Comparison of ENCODE assay signal across 9 cellular contexts in the genomic region with DNA sequence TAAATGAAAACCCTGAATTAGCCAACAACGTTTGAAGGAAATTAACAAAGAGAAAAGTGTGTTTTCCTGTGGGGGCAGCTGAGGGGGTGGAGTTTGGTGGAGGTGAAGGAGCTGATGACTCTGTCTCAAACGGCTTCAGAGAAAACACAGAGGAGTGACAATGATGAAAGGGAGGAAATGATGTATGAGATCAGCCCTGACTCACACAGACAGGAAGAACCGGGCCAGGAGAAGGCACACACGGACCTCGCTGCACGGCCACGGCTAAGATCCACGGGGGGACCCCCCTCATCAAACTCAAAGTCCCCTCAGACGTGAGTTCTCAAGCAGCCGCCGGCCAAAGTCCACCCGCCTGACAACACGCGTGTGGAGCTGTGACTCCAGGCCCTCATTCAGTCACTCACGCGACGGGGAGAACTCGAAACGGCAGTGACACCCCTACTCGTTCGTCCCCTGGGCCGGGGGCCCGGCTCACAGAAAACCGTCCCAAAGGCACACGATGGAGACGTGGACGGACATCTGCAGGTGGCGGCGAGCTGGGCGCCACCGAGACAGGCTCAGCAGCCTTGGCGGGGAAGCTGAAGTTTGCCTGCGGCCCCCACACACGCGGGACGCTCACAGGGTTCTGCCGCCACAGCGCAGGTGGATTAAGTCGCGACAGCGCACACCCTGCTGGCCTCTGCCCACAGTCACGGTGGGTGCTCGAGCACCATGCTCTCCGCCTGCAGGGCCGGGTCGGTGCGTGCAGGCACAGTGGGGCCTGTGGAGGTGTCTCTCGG. TPM values are rescaled to one million over a fixed set of nuclear protein-coding genes. Genes with fewer than 3 reads are reported as not detected.
DNase-seq lines count a peak whose midpoint lies in the region; ATAC-seq, FAIRE-seq and TF ChIP-seq lines count a peak whose summit lies in the region.
"Had no signal": no experiment of that assay in that cellular context is flagged by ENCODE, and none has a peak within 500 bp of the region (broad histone marks: within the 10 kb centered on the region; RNA-seq: fewer than 3 reads in every experiment).

No MANE protein-coding gene starts in this region.

- H3K27ac ChIP-seq in A549 (peak overlapping the region in 1 of 2 experiments; percentile 49; a peak in 1 of 6 replicates), right lobe of liver (no peak overlapping the region), ascending aorta (no peak overlapping the region)
- H3K27ac ChIP-seq: C4-2B had no signal

- ATAC-seq in A549: peak; percentile 54 to 65; a peak in 3 of 6 replicates
- ATAC-seq in right lobe of liver: peak in 3 of 4 donors; percentile 31 to 61 (median 36)

- intact Hi-C loops in right lobe of liver (cut with DNase I) (no loop called here), ascending aorta (cut with DNase I) (no loop called here)

- no peak overlapping the region for H3K4me2 ChIP-seq in A549

- H3K36me3 ChIP-seq in right lobe of liver (no peaks in the 10 kb centered on the region), ascending aorta (peaks cover 8 to 17% of the 10 kb centered on the region in 2 donors)

- no peak for TF ChIP-seq CTCF in A549 (IDR thresholded peaks at IDR 0.05)
- no peak for TF ChIP-seq CTCF in right lobe of liver (IDR thresholded peaks at IDR 0.05)
- no peak for TF ChIP-seq CTCF in ascending aorta (IDR thresholded peaks at IDR 0.05)

- peak in 1 of 2 experiments; percentile 38 for DNase-seq in A549 (ENCODE audit: low read depth in 1 of 2, low spot score in 1 of 2)
- DNase-seq in MV-4-11 (lab: John Stamatoyannopoulos, UW): peak; percentile 6
- DNase-seq in activated T-cell treated with anti-CD3 and anti-CD28 coated beads for 24 hours (ENCODE audit: low read depth): peak; percentile 34
- DNase-seq in right lobe of liver: peak in 1 of 3 donors; percentile 49
- no peak for DNase-seq in DMS79 (lab: John Stamatoyannopoulos, UW)
- DNase-seq in hepatic stellate cell (ENCODE audit: low spot score): no peak
- DNase-seq in NCI-H128 (lab: John Stamatoyannopoulos, UW; ENCODE audit: unreplicated experiment): no peak
- DNase-seq in ascending aorta (ENCODE audit: low spot score in 2 of 2): no peak

- no peak for TF ChIP-seq EP300 in A549 (IDR thresholded peaks at IDR 0.05)

- H3K27me3 ChIP-seq in right lobe of liver (no peaks in the 10 kb centered on the region), ascending aorta (no peaks in the 10 kb centered on the region)

- H3K4me3 ChIP-seq in A549 (no peak overlapping the region), right lobe of liver (no peak overlapping the region), ascending aorta (no peak overlapping the region)

- CTCF ChIA-PET in A549 (lab: Yijun Ruan, JAX): no interaction called here

- FAIRE-seq in A549 (lab: Jason Lieb, UNC): no peak

- H3K9me3 ChIP-seq in A549: peaks cover 21% of the 10 kb centered on the region
- no peaks in the 10 kb centered on the region for H3K9me3 ChIP-seq in right lobe of liver
- H3K9me3 ChIP-seq in ascending aorta: peaks cover 13 to 15% of the 10 kb centered on the region in 2 donors

- POLR2A ChIA-PET in A549 (lab: Yijun Ruan, JAX): no interaction called here

- no peak for TF ChIP-seq RAD21 in A549 (conservative IDR thresholded peaks at IDR 0.05 in 1 of 2, IDR thresholded peaks at IDR 0.05 in 1 of 2)

- WGBS in A549 (ENCODE audit: missing lambda C conversion rate): 80% methylated on average over 39 of the region's 48 CpGs
- 80% methylated on average over 8 of the region's 48 CpGs for WGBS in right lobe of liver (ENCODE audit: insufficient coverage, low coverage, low lambda C conversion rate, missing lambda C conversion rate)

- H3K4me1 ChIP-seq in A549: peaks cover 5% of the 10 kb centered on the region; the same call in 1 of the 3 replicates
- no peaks in the 10 kb centered on the region for H3K4me1 ChIP-seq in right lobe of liver
- no peaks in the 10 kb centered on the region for H3K4me1 ChIP-seq in ascending aorta

- TF ChIP-seq POLR2A in A549 (IDR thresholded peaks at IDR 0.05; ENCODE audit: low read length) (no peak), right lobe of liver (IDR thresholded peaks at IDR 0.05) (no peak)

TF ChIP-seq in A549, 52 proteins besides CTCF, POLR2A, EP300 and RAD21:
- no peak for TF ChIP-seq KDM1A (IDR thresholded peaks at IDR 0.05; ENCODE audit: low read depth)
- TF ChIP-seq MAFK (IDR thresholded peaks at IDR 0.05; ENCODE audit: partially characterized antibody): no peak
- TF ChIP-seq NR3C1 (IDR thresholded peaks at IDR 0.05): no peak
- TF ChIP-seq HES2 (IDR thresholded peaks at IDR 0.05): no peak
- TF ChIP-seq ZNF302 (CRISPR knock-in tag; IDR thresholded peaks at IDR 0.05): no peak
- TF ChIP-seq ESRRA (IDR thresholded peaks at IDR 0.05; ENCODE audit: borderline replicate concordance, low read length): no peak
- no peak for TF ChIP-seq JUNB (IDR thresholded peaks at IDR 0.05)
- no peak for TF ChIP-seq FOXS1 (CRISPR knock-in tag; IDR thresholded peaks at IDR 0.05)
- TF ChIP-seq TP53 (CRISPR knock-in tag; IDR thresholded peaks at IDR 0.05): no peak
- TF ChIP-seq, protein P1, sequence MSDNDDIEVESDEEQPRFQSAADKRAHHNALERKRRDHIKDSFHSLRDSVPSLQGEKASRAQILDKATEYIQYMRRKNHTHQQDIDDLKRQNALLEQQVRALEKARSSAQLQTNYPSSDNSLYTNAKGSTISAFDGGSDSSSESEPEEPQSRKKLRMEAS (IDR thresholded peaks at IDR 0.05): no peak
- TF ChIP-seq CEBPB (IDR thresholded peaks at IDR 0.05): no peak
- no peak for TF ChIP-seq ATOH8 (CRISPR knock-in tag; IDR thresholded peaks at IDR 0.05; ENCODE audit: low read depth)
- TF ChIP-seq ZFP36 (IDR thresholded peaks at IDR 0.05; ENCODE audit: borderline replicate concordance, partially characterized antibody): no peak
- TF ChIP-seq HOXB5 (CRISPR knock-in tag; IDR thresholded peaks at IDR 0.05): no peak
- TF ChIP-seq ZSCAN20 (CRISPR knock-in tag; IDR thresholded peaks at IDR 0.05): no peak
- no peak for TF ChIP-seq SREBF2 (IDR thresholded peaks at IDR 0.05)
- TF ChIP-seq PBX3 (IDR thresholded peaks at IDR 0.05): no peak
- TF ChIP-seq ZC3H11A (IDR thresholded peaks at IDR 0.05): no peak
- no peak for TF ChIP-seq CBX2 (IDR thresholded peaks at IDR 0.05; ENCODE audit: borderline replicate concordance, low read depth)
- TF ChIP-seq ELK1 (IDR thresholded peaks at IDR 0.05; ENCODE audit: low read depth, low read length): no peak
TF ChIP-seq in A549: peak in this region for 0.

RNA-seq across cellular contexts. Expression of gene PPP2R3B, which starts 28.8 kb away (rescaled TPM):
- polyA plus RNA-seq in A549 (2011; rRNA removed): 12.6 and 13.1 TPM in 2 replicates
- polyA plus RNA-seq in A549 (2012; cell fraction: cytosol; rRNA removed): 32.9 and 36.6 TPM in 2 replicates
- polyA plus RNA-seq in A549 (2012; cell fraction: nucleus; rRNA removed): 130 and 153 TPM in 2 replicates
- 24.9 to 29.6 TPM (median 28.8 TPM) in 3 replicates for polyA plus RNA-seq in A549 (2017; fragmentation: RNase III; extraction: RNeasy Plus Mini Kit Qiagen cat#74134 plus additional on column Dnase treatment)
- 35.8 and 47.9 TPM in 2 replicates for polyA minus RNA-seq in A549 (2011; rRNA and poly(A)+ RNA removed)
- 1 to 10 TPM; 4.2 to 6.3 (median 5.3) TPM for total RNA-seq in right lobe of liver
- 43.4 TPM for total RNA-seq in ascending aorta

RNA-seq across cellular contexts. Expression of gene GTPBP6, which starts 39.3 kb away (rescaled TPM):
- 22.9 and 26.0 TPM in 2 replicates for polyA plus RNA-seq in A549 (2011; rRNA removed)
- 64.3 and 74.2 TPM in 2 replicates for polyA plus RNA-seq in A549 (2012; cell fraction: cytosol; rRNA removed)
- polyA plus RNA-seq in A549 (2012; cell fraction: nucleus; rRNA removed): 78.8 and 93.8 TPM in 2 replicates
- polyA plus RNA-seq in A549 (2017; fragmentation: RNase III; extraction: RNeasy Plus Mini Kit Qiagen cat#74134 plus additional on column Dnase treatment): 36.1 to 41.2 TPM (median 39.4 TPM) in 3 replicates
- 10.2 and 14.8 TPM in 2 replicates for polyA minus RNA-seq in A549 (2011; rRNA and poly(A)+ RNA removed)
- 10 to 100 TPM; 20.9 to 32.8 (median 23.2) TPM for total RNA-seq in right lobe of liver
- total RNA-seq in ascending aorta: 56.2 TPM

Comparison
In these comparisons a context has a peak if more than half of its experiments do, and no peak if none do; other contexts are left out.
1. DNase-seq: peak in MV-4-11 (single experiment) and activated T-cell treated with anti-CD3 and anti-CD28 coated beads for 24 hours (single experiment); none in DMS79 (single experiment), hepatic stellate cell (single experiment), NCI-H128 (single experiment) and ascending aorta (0 of 2).